ENCODE assay signal across 26 cellular contexts in genomic region chr7:82624965-82625364, GRCh38.
"Had no signal": no experiment of that assay in that cellular context is flagged by ENCODE, and none has a peak within 500 bp of the region (broad histone marks: within the 10 kb centered on the region; RNA-seq: fewer than 3 reads in every experiment).

No MANE protein-coding gene starts in this region.

- H3K27me3 ChIP-seq: heart left ventricle, sigmoid colon, stomach, thyroid gland, upper lobe of right lung had no signal

- ATAC-seq: activated CD4-positive, CD25-positive, alpha-beta regulatory T cell treated with anti-CD3 and anti-CD28 coated beads, Interleukin-2, amount 50 U/mL, for 24 hours; heart left ventricle; naive thymus-derived CD4-positive, alpha-beta T cell; psoas muscle; stimulated activated naive B cell treated with anti-CD40 and anti-IgM and Interleukin-4, amounts not matched to agents 10 μg/mL and 1 μg/mL and 100 μg/mL, for 72 hours; upper lobe of right lung had no signal

- H3K9ac ChIP-seq: parathyroid adenoma had no signal

- H3K27ac ChIP-seq: heart left ventricle, parathyroid adenoma, psoas muscle, sigmoid colon, stomach, thyroid gland, upper lobe of right lung, VCaP had no signal

- H2AFZ ChIP-seq: parathyroid adenoma had no signal

- H3K27ac Mint-ChIP-seq: activated CD4-positive, alpha-beta memory T cell treated with anti-CD3 and anti-CD28 coated beads for 36 hours; activated naive CD4-positive, alpha-beta T cell treated with anti-CD3 and anti-CD28 coated beads, Interleukin-2, amount 10 ng/mL, durations not matched to agents 7 days and 5 days; activated T-cell treated with anti-CD3 and anti-CD28 coated beads, Interleukin-2, amount 50 U/mL, for 24 hours; immature natural killer cell; naive thymus-derived CD4-positive, alpha-beta T cell; stimulated activated naive B cell treated with anti-CD40 and anti-IgM and Interleukin-4, amounts not matched to agents 10 μg/mL and 1 μg/mL and 100 μg/mL, for 72 hours had no signal

- FAIRE-seq: bronchial epithelial cell had no signal

- H3K36me3 ChIP-seq: heart left ventricle, sigmoid colon, stomach, thyroid gland, upper lobe of right lung had no signal

- H3K4me1 ChIP-seq: heart left ventricle, parathyroid adenoma, psoas muscle, sigmoid colon, stomach, thyroid gland, upper lobe of right lung had no signal

- H3K36me3 Mint-ChIP-seq: activated CD4-positive, alpha-beta memory T cell treated with anti-CD3 and anti-CD28 coated beads for 36 hours; activated naive CD4-positive, alpha-beta T cell treated with anti-CD3 and anti-CD28 coated beads, Interleukin-2, amount 10 ng/mL, durations not matched to agents 7 days and 5 days; immature natural killer cell; naive thymus-derived CD4-positive, alpha-beta T cell; stimulated activated naive B cell treated with anti-CD40 and anti-IgM and Interleukin-4, amounts not matched to agents 10 μg/mL and 1 μg/mL and 100 μg/mL, for 72 hours had no signal

- H3K4me3 Mint-ChIP-seq: activated CD4-positive, alpha-beta memory T cell treated with anti-CD3 and anti-CD28 coated beads for 36 hours; activated naive CD4-positive, alpha-beta T cell treated with anti-CD3 and anti-CD28 coated beads, Interleukin-2, amount 10 ng/mL, durations not matched to agents 7 days and 5 days; activated T-cell treated with anti-CD3 and anti-CD28 coated beads, Interleukin-2, amount 50 U/mL, for 24 hours; central memory CD8-positive, alpha-beta T cell; immature natural killer cell; naive thymus-derived CD4-positive, alpha-beta T cell; stimulated activated naive B cell treated with anti-CD40 and anti-IgM and Interleukin-4, amounts not matched to agents 10 μg/mL and 1 μg/mL and 100 μg/mL, for 72 hours had no signal

- H3K4me1 Mint-ChIP-seq: activated naive CD4-positive, alpha-beta T cell treated with anti-CD3 and anti-CD28 coated beads, Interleukin-2, amount 10 ng/mL, durations not matched to agents 7 days and 5 days; central memory CD8-positive, alpha-beta T cell; immature natural killer cell; naive thymus-derived CD4-positive, alpha-beta T cell; stimulated activated naive B cell treated with anti-CD40 and anti-IgM and Interleukin-4, amounts not matched to agents 10 μg/mL and 1 μg/mL and 100 μg/mL, for 72 hours had no signal

- H3K9me3 Mint-ChIP-seq: activated T-cell treated with anti-CD3 and anti-CD28 coated beads, Interleukin-2, amount 50 U/mL, for 24 hours had no signal

- H3K4me3 ChIP-seq: heart left ventricle, psoas muscle, sigmoid colon, stomach, thyroid gland, upper lobe of right lung had no signal

- H3K9me3 ChIP-seq: heart left ventricle, psoas muscle, sigmoid colon, stomach, thyroid gland, upper lobe of right lung had no signal

- H3K79me2 ChIP-seq: parathyroid adenoma had no signal

- H3K27me3 Mint-ChIP-seq: activated CD4-positive, alpha-beta memory T cell treated with anti-CD3 and anti-CD28 coated beads for 36 hours; activated naive CD4-positive, alpha-beta T cell treated with anti-CD3 and anti-CD28 coated beads, Interleukin-2, amount 10 ng/mL, durations not matched to agents 7 days and 5 days; activated T-cell treated with anti-CD3 and anti-CD28 coated beads, Interleukin-2, amount 50 U/mL, for 24 hours; central memory CD8-positive, alpha-beta T cell; stimulated activated naive B cell treated with anti-CD40 and anti-IgM and Interleukin-4, amounts not matched to agents 10 μg/mL and 1 μg/mL and 100 μg/mL, for 72 hours had no signal

- DNase-seq: activated CD4-positive, alpha-beta memory T cell treated with anti-CD3 and anti-CD28 coated beads for 36 hours; activated CD4-positive, alpha-beta T cell treated with anti-CD3 and anti-CD28 coated beads for 48 hours; activated CD8-positive, alpha-beta memory T cell treated with anti-CD3 and anti-CD28 coated beads, Interleukin-2, amount 50 U/mL, for 48 hours; activated gamma-delta T cell; activated naive CD4-positive, alpha-beta T cell treated with anti-CD3 and anti-CD28 coated beads, Interleukin-2, amount 10 ng/mL, durations not matched to agents 7 days and 5 days; activated T-cell treated with anti-CD3 and anti-CD28 coated beads, Interleukin-2, amount 50 U/mL, for 24 hours; dermis blood vessel endothelial cell; effector CD4-positive, alpha-beta T cell; heart left ventricle; hypothalamus; immature natural killer cell; midbrain; naive thymus-derived CD4-positive, alpha-beta T cell; psoas muscle; sigmoid colon; stimulated activated CD4-positive, alpha-beta T cell treated with anti-CD3 and anti-CD28 coated beads, Interleukin-15, amount 100 ng/mL, for 24 hours; stimulated activated CD4-positive, alpha-beta T cell treated with anti-CD3 and anti-CD28 coated beads, Interleukin-2, amount 100 ng/mL, for 24 hours; stimulated activated naive B cell treated with anti-CD40 and anti-IgM and Interleukin-4, amounts not matched to agents 10 μg/mL and 1 μg/mL and 100 μg/mL, for 72 hours; stomach; thyroid gland; upper lobe of right lung had no signal
